8 cellular contexts compared by ENCODE assay signal in genomic region chr5:98769256-98770157, GRCh38. TPM values are rescaled to one million over a fixed set of nuclear protein-coding genes. Genes with fewer than 3 reads are reported as not detected.
DNase-seq lines count a peak whose midpoint lies in the region; ATAC-seq and TF ChIP-seq lines count a peak whose summit lies in the region.

No MANE protein-coding gene starts in this region.

- no peaks in the 10 kb centered on the region for H3K9me3 Mint-ChIP-seq in MCF 10A (ENCODE audit: unreplicated experiment)

- POLR2A ChIA-PET in RWPE1 (lab: Yijun Ruan, JAX; ENCODE audit: low non-redundant PET) (no interaction called here), MCF 10A (lab: Yijun Ruan, JAX) (interaction anchor here (0.6 to 4.4 kb wide), 12 partner anchors 8 to 1962 kb away, joined by 3 to 21 read pairs (median 4); partner anchors contain the start of genes ERAP1 and RIOK2)

- intact Hi-C loops in MCF 10A (cut with micrococcal nuclease) = loop anchor here (1.0 to 10.0 kb wide), 6 partner anchors 263 to 1538 kb away; no protein-coding TSS in a partner anchor

- TF ChIP-seq CTCF in RWPE1 (conservative IDR thresholded peaks at IDR 0.05; ENCODE audit: low read depth) (peak; percentile 17; the same call in 1 of the 2 replicates), MCF 10A (IDR thresholded peaks at IDR 0.05; ENCODE audit: unreplicated experiment) (peak; percentile 19)

- peaks cover 4% of the 10 kb centered on the region for H3K36me3 Mint-ChIP-seq in MCF 10A (ENCODE audit: insufficient read depth, unreplicated experiment)

- no peaks in the 10 kb centered on the region for H3K9me3 ChIP-seq in skeletal muscle tissue (ENCODE audit: control insufficient read depth in 3 of 3, low read length in 3 of 3)

- H3K4me3 ChIP-seq in skeletal muscle tissue (ENCODE audit: low read length in 3 of 3) = peak overlapping the region; percentile 67 to 87 (median 78)

- H3K27ac ChIP-seq in RWPE1 = peak overlapping the region; percentile 81
- H3K27ac ChIP-seq in skeletal muscle tissue (ENCODE audit: low read depth, low read length) = peak overlapping the region; percentile 22

- H3K4me1 ChIP-seq in skeletal muscle tissue (ENCODE audit: control insufficient read depth in 3 of 3, insufficient read depth in 3 of 3, low read length in 3 of 3) = peaks cover 24 to 32% (median 30%) of the 10 kb centered on the region in 3 donors

- no peaks in the 10 kb centered on the region for H3K27me3 Mint-ChIP-seq in MCF 10A (ENCODE audit: insufficient read depth, unreplicated experiment)

- ATAC-seq in HG02610 (IDR thresholded peaks at IDR 0.05; ENCODE audit: unreplicated experiment) (no peak), GM18870 (IDR thresholded peaks at IDR 0.05; ENCODE audit: unreplicated experiment) (no peak)

- CTCF ChIA-PET in RWPE1 (lab: Yijun Ruan, JAX) (interaction anchor here (0.5 to 3.2 kb wide), 23 partner anchors 13 to 1538 kb away, joined by 3 to 22 read pairs (median 4); no protein-coding TSS in a partner anchor), MCF 10A (lab: Yijun Ruan, JAX) (interaction anchor here (0.6 to 6.8 kb wide), 53 partner anchors 8 to 1589 kb away, joined by 3 to 86 read pairs (median 4); partner anchors contain the start of gene RIOK2)

- peak overlapping the region; percentile 95 for H3K4me3 Mint-ChIP-seq in MCF 10A (ENCODE audit: unreplicated experiment)

- DNase-seq in AG08396 (ENCODE audit: low spot score) (peak; percentile 73), GM19238 (ENCODE audit: insufficient read length, low spot score) (peak; percentile 14), RWPE1 (ENCODE audit: low spot score) (peak; percentile 57), MCF 10A (ENCODE audit: unreplicated experiment) (peak; percentile 55), inferior parietal cortex (ENCODE audit: extremely low spot score) (peak; percentile 45)

- H3K27ac Mint-ChIP-seq in MCF 10A (ENCODE audit: low read depth, unreplicated experiment) = peak overlapping the region; percentile 19

- H3K27me3 ChIP-seq in skeletal muscle tissue (ENCODE audit: control insufficient read depth in 3 of 3, insufficient read depth in 3 of 3, low read length in 3 of 3) = no peaks in the 10 kb centered on the region

- peaks cover 20% of the 10 kb centered on the region for H3K4me1 Mint-ChIP-seq in MCF 10A (ENCODE audit: insufficient read depth, unreplicated experiment)

- BruUV-seq in MCF 10A (replicated peaks; lab: Mats Ljungman, UMichigan) = no TSS peak

- no peaks in the 10 kb centered on the region for H3K36me3 ChIP-seq in skeletal muscle tissue (ENCODE audit: control insufficient read depth in 3 of 3, insufficient read depth in 3 of 3, low read length in 3 of 3)

- peak overlapping the region; percentile 74 to 84 (median 82) for H3K9ac ChIP-seq in skeletal muscle tissue (ENCODE audit: low read depth in 1 of 3, low read length in 3 of 3)

RNA-seq across cellular contexts. Expression of gene RGMB, which starts 4.0 kb away (rescaled TPM):
- total RNA-seq in MCF 10A (2022) = 17.5 and 20.3 TPM in 2 replicates
- 29.7 TPM for total RNA-seq in skeletal muscle tissue

Comparison
In these comparisons a context has a peak if more than half of its experiments do, and no peak if none do; other contexts are left out.
1. DNase-seq: peak in every context shown above with its lines; median percentile 73 in AG08396; 57 in RWPE1; 55 in MCF 10A; 45 in inferior parietal cortex; 14 in GM19238.